7 cellular contexts compared by ENCODE assay signal in the genomic region with DNA sequence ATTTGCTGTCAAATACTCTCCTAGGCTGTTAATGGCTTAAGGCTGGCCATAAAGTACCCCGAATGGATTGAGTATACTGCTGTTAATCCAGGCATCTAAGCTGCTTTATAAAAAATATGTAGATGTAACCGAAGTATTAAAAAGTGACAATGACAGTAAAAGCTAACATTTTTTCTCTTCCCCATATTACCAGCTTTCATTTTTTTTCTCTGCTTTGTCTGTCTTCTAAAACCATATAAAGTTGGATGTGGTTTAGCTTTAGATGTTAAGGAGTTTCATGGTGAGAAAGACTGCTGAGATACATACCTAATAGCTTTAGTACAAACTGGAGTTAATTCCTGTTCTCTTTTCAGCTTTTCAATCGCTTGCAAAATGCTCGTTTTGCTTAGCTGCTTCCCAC. TPM values are rescaled to one million over a fixed set of nuclear protein-coding genes. Genes with fewer than 3 reads are reported as not detected.
DNase-seq lines count a peak whose midpoint lies in the region; ATAC-seq and TF ChIP-seq lines count a peak whose summit lies in the region.

No MANE protein-coding gene starts in this region.

- H3K36me3 ChIP-seq in HCT116 (ENCODE audit: control insufficient read depth in 1 of 2, insufficient read depth in 2 of 2, low read length in 2 of 2) (no peaks in the 10 kb centered on the region), hepatocyte (replicated peaks; ENCODE audit: insufficient read depth, low read depth) (no peaks in the 10 kb centered on the region), spleen (no peaks in the 10 kb centered on the region)

- BruUV-seq in HCT116 (replicated peaks; lab: Mats Ljungman, UMichigan), result TSS peak; percentile 43

- no peak for DNase-seq in HCT116 (ENCODE audit: low read depth, low spot score)
- no peak for DNase-seq in hepatocyte (ENCODE audit: low spot score)
- no peak for DNase-seq in spleen
- no peak for DNase-seq in GOT3 (lab: John Stamatoyannopoulos, UW)
- DNase-seq in SW 1271 (lab: John Stamatoyannopoulos, UW), result no peak

- H3K9me2 ChIP-seq in HCT116 (ENCODE audit: insufficient read depth), result no peaks in the 10 kb centered on the region
- H3K9me2 ChIP-seq in hepatocyte (replicated peaks; ENCODE audit: insufficient read depth), result no peaks in the 10 kb centered on the region

- H3K4me3 ChIP-seq in HCT116 (replicated peaks in 1 of 2; ENCODE audit: low read depth in 1 of 2, low read length in 2 of 2) (peak overlapping the region; percentile 70 to 90), hepatocyte (peak overlapping the region; percentile 65), spleen (peak overlapping the region; percentile 77 to 95 (median 90))

- intact Hi-C loops in HCT116 (cut with micrococcal nuclease), result no loop called here
- intact Hi-C loops in spleen (cut with DNase I; ENCODE audit: low total_unique reads), result no loop called here

- H4K20me1 ChIP-seq in HCT116 (ENCODE audit: insufficient read depth) (no peaks in the 10 kb centered on the region), hepatocyte (ENCODE audit: insufficient read depth, poor library complexity, severe bottlenecking) (peaks cover 8% of the 10 kb centered on the region)

- H2AFZ ChIP-seq in HCT116 (ENCODE audit: low read depth, low read length, poor library complexity, severe bottlenecking), result no peak overlapping the region
- H2AFZ ChIP-seq in hepatocyte, result peak overlapping the region; percentile 73

- TF ChIP-seq CTCF in HCT116 (IDR thresholded peaks at IDR 0.05 in 2 of 3, conservative IDR thresholded peaks at IDR 0.05 in 1 of 3; ENCODE audit: borderline replicate concordance in 1 of 3, insufficient read depth in 1 of 3, low read depth in 2 of 3, low read length in 2 of 3) (no peak), VCaP (conservative IDR thresholded peaks at IDR 0.05) (no peak), hepatocyte (IDR thresholded peaks at IDR 0.05; ENCODE audit: poor library complexity) (no peak), spleen (IDR thresholded peaks at IDR 0.05 in 8 of 11, conservative IDR thresholded peaks at IDR 0.05 in 3 of 11) (no peak)

- ATAC-seq in HCT116, result no peak
- ATAC-seq in HG02884 (IDR thresholded peaks at IDR 0.05; ENCODE audit: unreplicated experiment), result no peak

- no peak for TF ChIP-seq RAD21 in HCT116 (IDR thresholded peaks at IDR 0.05; ENCODE audit: low read depth)

- POLR2A ChIA-PET in HCT116 (lab: Charles Lee), result no interaction called here

- H3K27ac ChIP-seq in HCT116 (ENCODE audit: low read depth, low read length) (peak overlapping the region; percentile 64; the same call in 1 of the 2 replicates), VCaP (peak overlapping the region; percentile 82), hepatocyte (peak overlapping the region; percentile 93), spleen (peak overlapping the region; percentile 88 to 97 (median 95))

- H3K27me3 ChIP-seq in HCT116 (ENCODE audit: insufficient read depth, low read length), result no peaks in the 10 kb centered on the region
- no peaks in the 10 kb centered on the region for H3K27me3 ChIP-seq in hepatocyte
- no peaks in the 10 kb centered on the region for H3K27me3 ChIP-seq in spleen (replicated peaks in 1 of 7)

- H3K79me2 ChIP-seq in HCT116 (ENCODE audit: insufficient read depth, low read length) (peaks cover 27% of the 10 kb centered on the region), hepatocyte (peaks cover 50% of the 10 kb centered on the region)

- TF ChIP-seq POLR2A in HCT116 (IDR thresholded peaks at IDR 0.05; ENCODE audit: borderline replicate concordance, extremely low read depth, insufficient read depth, insufficient read length), result no peak
- no peak for TF ChIP-seq POLR2A in spleen (IDR thresholded peaks at IDR 0.05)

- peak overlapping the region; percentile 78 for H3K9ac ChIP-seq in HCT116 (ENCODE audit: low read length)

- H3K4me2 ChIP-seq in HCT116 (ENCODE audit: low read length) (peak overlapping the region; percentile 91), hepatocyte (peak overlapping the region; percentile 84)

- CTCF ChIA-PET in HCT116 (lab: Charles Lee), result no interaction called here

- H3K4me1 ChIP-seq in HCT116 (ENCODE audit: control insufficient read depth in 1 of 2, insufficient read depth in 2 of 2, low read length in 2 of 2), result peaks cover 11 to 24% of the 10 kb centered on the region in 2 experiments
- peaks cover 13% of the 10 kb centered on the region for H3K4me1 ChIP-seq in hepatocyte (ENCODE audit: insufficient read depth)
- peaks cover 6 to 64% (median 51%) of the 10 kb centered on the region in 6 donors for H3K4me1 ChIP-seq in spleen

- 9% methylated on average over 4 of the region's 4 CpGs for WGBS in hepatocyte (ENCODE audit: low lambda C conversion rate, missing lambda C conversion rate)
- WGBS in spleen, 5 donors, result 2 to 3% (median 2%) methylated on average over 4 of the region's 4 CpGs

- H3K9me3 ChIP-seq in HCT116 (ENCODE audit: control insufficient read depth in 1 of 2, insufficient read depth in 1 of 2, low read depth in 1 of 2, low read length in 2 of 2) (no peaks in the 10 kb centered on the region), hepatocyte (ENCODE audit: low read depth) (no peaks in the 10 kb centered on the region), spleen (no peaks in the 10 kb centered on the region)

- RAD21 ChIA-PET in HCT116 (lab: Charles Lee; ENCODE audit: low non-redundant PET in 1 of 2, low total read pairs in 2 of 2, uncharacterized antibody in 2 of 2, unreplicated experiment in 2 of 2), result no interaction called here

TF ChIP-seq in HCT116, 20 proteins besides CTCF, POLR2A, EP300 and RAD21:
- TF ChIP-seq SRF (IDR thresholded peaks at IDR 0.05; ENCODE audit: low read depth), result no peak
- TF ChIP-seq, protein P1, sequence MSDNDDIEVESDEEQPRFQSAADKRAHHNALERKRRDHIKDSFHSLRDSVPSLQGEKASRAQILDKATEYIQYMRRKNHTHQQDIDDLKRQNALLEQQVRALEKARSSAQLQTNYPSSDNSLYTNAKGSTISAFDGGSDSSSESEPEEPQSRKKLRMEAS (IDR thresholded peaks at IDR 0.05), result no peak
- no peak for TF ChIP-seq ELF1 (IDR thresholded peaks at IDR 0.05; ENCODE audit: borderline replicate concordance, low read depth)
- no peak for TF ChIP-seq EZH2 (IDR thresholded peaks at IDR 0.05)
- no peak for TF ChIP-seq ZNF274 (IDR thresholded peaks at IDR 0.05; ENCODE audit: low read depth, low read length)
- TF ChIP-seq, protein P2, sequence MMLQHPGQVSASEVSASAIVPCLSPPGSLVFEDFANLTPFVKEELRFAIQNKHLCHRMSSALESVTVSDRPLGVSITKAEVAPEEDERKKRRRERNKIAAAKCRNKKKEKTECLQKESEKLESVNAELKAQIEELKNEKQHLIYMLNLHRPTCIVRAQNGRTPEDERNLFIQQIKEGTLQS (IDR thresholded peaks at IDR 0.05), result no peak
- TF ChIP-seq, protein P3, sequence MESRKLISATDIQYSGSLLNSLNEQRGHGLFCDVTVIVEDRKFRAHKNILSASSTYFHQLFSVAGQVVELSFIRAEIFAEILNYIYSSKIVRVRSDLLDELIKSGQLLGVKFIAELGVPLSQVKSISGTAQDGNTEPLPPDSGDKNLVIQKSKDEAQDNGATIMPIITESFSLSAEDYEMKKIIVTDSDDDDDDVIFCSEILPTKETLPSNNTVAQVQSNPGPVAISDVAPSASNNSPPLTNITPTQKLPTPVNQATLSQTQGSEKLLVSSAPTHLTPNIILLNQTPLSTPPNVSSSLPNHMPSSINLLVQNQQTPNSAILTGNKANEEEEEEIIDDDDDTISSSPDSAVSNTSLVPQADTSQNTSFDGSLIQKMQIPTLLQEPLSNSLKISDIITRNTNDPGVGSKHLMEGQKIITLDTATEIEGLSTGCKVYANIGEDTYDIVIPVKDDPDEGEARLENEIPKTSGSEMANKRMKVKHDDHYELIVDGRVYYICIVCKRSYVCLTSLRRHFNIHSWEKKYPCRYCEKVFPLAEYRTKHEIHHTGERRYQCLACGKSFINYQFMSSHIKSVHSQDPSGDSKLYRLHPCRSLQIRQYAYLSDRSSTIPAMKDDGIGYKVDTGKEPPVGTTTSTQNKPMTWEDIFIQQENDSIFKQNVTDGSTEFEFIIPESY (IDR thresholded peaks at IDR 0.05; ENCODE audit: extremely low read depth, insufficient replicate concordance, low read length), result no peak
- no peak for TF ChIP-seq POLR2AphosphoS5 (IDR thresholded peaks at IDR 0.05; ENCODE audit: low read depth, low read length)
- no peak for TF ChIP-seq ZFX (IDR thresholded peaks at IDR 0.05)
- TF ChIP-seq SIN3A (IDR thresholded peaks at IDR 0.05; ENCODE audit: low read depth), result no peak
- TF ChIP-seq YY1 (IDR thresholded peaks at IDR 0.05; ENCODE audit: extremely low read depth, insufficient replicate concordance, low read depth, low read length), result no peak
- TF ChIP-seq EZH2phosphoT487 (IDR thresholded peaks at IDR 0.05; ENCODE audit: borderline replicate concordance), result no peak
- no peak for TF ChIP-seq FOSL1 (IDR thresholded peaks at IDR 0.05; ENCODE audit: low read depth)
- no peak for TF ChIP-seq TCF7L2 (IDR thresholded peaks at IDR 0.05; ENCODE audit: borderline replicate concordance, extremely low read depth, insufficient read depth, insufficient read length)

RNA-seq across cellular contexts. Expression of a gene that starts 0.8 kb away (rescaled TPM):
- total RNA-seq in HCT116 (2021; ENCODE audit: unreplicated experiment) (21.7 TPM), hepatocyte (27.2 and 30.6 TPM in 2 replicates), spleen (10 to 100 TPM; 33.5 to 43.5 (median 38.8) TPM)
- polyA plus RNA-seq in HCT116 (2012), result 3.9 and 5.6 TPM in 2 replicates
- polyA plus RNA-seq in hepatocyte (3.7 and 4.4 TPM in 2 replicates), spleen (1 to 10 TPM; 9.4 to 9.9 (median 9.6) TPM)
